In the genomic region with DNA sequence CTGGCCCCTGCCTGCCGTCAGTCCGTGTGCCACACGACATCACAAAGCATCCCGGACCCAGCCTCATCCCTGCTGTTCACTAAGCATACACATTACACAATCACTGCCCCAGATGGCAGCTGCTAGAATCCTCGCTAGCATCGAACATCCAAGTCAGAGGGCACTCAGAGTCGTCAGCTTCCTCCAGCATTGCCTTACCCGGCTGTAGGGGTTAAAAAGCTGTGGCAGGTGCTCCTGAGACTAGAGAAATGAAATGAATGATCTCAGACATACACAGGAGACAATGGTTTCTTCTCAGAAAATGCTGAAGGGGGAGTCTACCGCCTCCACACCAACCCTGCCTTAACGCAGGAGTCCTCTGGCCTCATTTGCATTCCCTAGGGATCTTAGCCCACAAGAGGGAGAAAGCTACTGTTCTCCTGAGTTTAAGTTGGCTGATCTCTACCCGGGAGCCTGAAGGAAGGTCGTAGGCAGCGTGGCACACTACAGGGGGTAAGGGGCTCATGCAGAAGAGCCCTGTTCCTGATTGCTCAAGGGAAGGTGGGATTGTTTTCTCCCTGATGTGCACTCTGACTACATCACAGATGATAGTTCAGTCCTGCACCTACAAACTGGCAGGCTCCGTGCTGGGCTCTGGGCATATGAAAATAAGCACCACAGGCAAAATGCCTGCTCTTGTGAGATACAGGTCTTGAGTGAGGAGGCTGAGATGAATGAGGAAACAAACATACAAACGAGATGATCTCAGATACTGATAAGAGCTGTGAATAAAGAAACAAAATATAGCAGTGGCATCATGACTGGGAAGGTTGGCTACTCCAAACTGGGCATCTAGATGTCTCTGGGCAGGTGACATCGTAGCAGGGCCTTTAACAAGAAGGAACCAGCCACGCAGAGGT, we compare ENCODE assay signal across 8 cellular contexts. TPM values are rescaled to one million over a fixed set of nuclear protein-coding genes. Genes with fewer than 3 reads are reported as not detected.
DNase-seq lines count a peak whose midpoint lies in the region; ATAC-seq and TF ChIP-seq lines count a peak whose summit lies in the region.

No MANE protein-coding gene starts in this region.

- no peaks in the 10 kb centered on the region for H3K9me3 ChIP-seq in aorta (ENCODE audit: control insufficient read depth, low read length)

- no peaks in the 10 kb centered on the region for H3K36me3 ChIP-seq in aorta (ENCODE audit: control insufficient read depth in 1 of 2, insufficient read depth in 2 of 2, low read length in 1 of 2)

- no peak for TF ChIP-seq POLR2A in GM18505 (IDR thresholded peaks at IDR 0.05; ENCODE audit: borderline replicate concordance, extremely low read depth, insufficient read depth, insufficient read length)

- H3K9me3 Mint-ChIP-seq in nephron progenitor cell = no peaks in the 10 kb centered on the region
- no peaks in the 10 kb centered on the region for H3K9me3 Mint-ChIP-seq in activated CD4-positive, alpha-beta memory T cell treated with anti-CD3 and anti-CD28 coated beads for 36 hours

- peaks cover 44% of the 10 kb centered on the region for H3K4me1 Mint-ChIP-seq in nephron progenitor cell
- H3K4me1 Mint-ChIP-seq in activated CD4-positive, alpha-beta memory T cell treated with anti-CD3 and anti-CD28 coated beads for 36 hours (ENCODE audit: low read depth) = peaks cover 36% of the 10 kb centered on the region

- intact Hi-C loops in aorta (cut with DNase I) = loop anchor here (5.0 to 10.0 kb wide), 4 partner anchors 48 to 205 kb away; a partner anchor contains a TSS
- intact Hi-C loops in activated CD4-positive, alpha-beta memory T cell treated with anti-CD3 and anti-CD28 coated beads for 36 hours (cut with micrococcal nuclease) = no loop called here

- DNase-seq in ELF-1 (ENCODE audit: low read depth, low spot score) (peak; percentile 59), NCI-H187 treated with DMSO at 0.1 percent for 48 hours (lab: John Stamatoyannopoulos, UW) (peak; percentile 78), nephron progenitor cell (no peak), aorta (no peak), foreskin melanocyte (no peak)
- DNase-seq in activated CD4-positive, alpha-beta memory T cell treated with anti-CD3 and anti-CD28 coated beads for 36 hours = no peak

- no peaks in the 10 kb centered on the region for H3K27me3 ChIP-seq in aorta (ENCODE audit: control insufficient read depth in 1 of 2, insufficient read depth in 2 of 2, low read length in 1 of 2)

- H3K4me3 ChIP-seq in aorta (ENCODE audit: low read length in 2 of 2) = no peak overlapping the region

- H3K27ac ChIP-seq in angular gyrus (ENCODE audit: low read depth, low read length) = peak overlapping the region; percentile 70
- H3K27ac ChIP-seq in aorta (ENCODE audit: low read depth in 1 of 2, low read length in 2 of 2) = no peak overlapping the region

- no peak overlapping the region for H3K4me3 Mint-ChIP-seq in nephron progenitor cell
- no peak overlapping the region for H3K4me3 Mint-ChIP-seq in activated CD4-positive, alpha-beta memory T cell treated with anti-CD3 and anti-CD28 coated beads for 36 hours

- POLR2A ChIA-PET in activated CD4-positive, alpha-beta memory T cell treated with anti-CD3 and anti-CD28 coated beads for 36 hours (lab: Charles Lee) = no interaction called here

- no peaks in the 10 kb centered on the region for H3K36me3 Mint-ChIP-seq in nephron progenitor cell (ENCODE audit: low read depth)
- H3K36me3 Mint-ChIP-seq in activated CD4-positive, alpha-beta memory T cell treated with anti-CD3 and anti-CD28 coated beads for 36 hours = no peaks in the 10 kb centered on the region

- peaks cover 32% of the 10 kb centered on the region for H3K27me3 Mint-ChIP-seq in nephron progenitor cell (ENCODE audit: low read depth, poor library complexity)
- H3K27me3 Mint-ChIP-seq in activated CD4-positive, alpha-beta memory T cell treated with anti-CD3 and anti-CD28 coated beads for 36 hours = no peaks in the 10 kb centered on the region

- CTCF ChIA-PET in activated CD4-positive, alpha-beta memory T cell treated with anti-CD3 and anti-CD28 coated beads for 36 hours (lab: Charles Lee) = interaction anchor here (1.2 to 3.1 kb wide), 2 partner anchors 60 to 94 kb away, joined by 3 to 11 read pairs; no protein-coding TSS in a partner anchor

- no peak for TF ChIP-seq CTCF in nephron progenitor cell (IDR thresholded peaks at IDR 0.05)

- peak overlapping the region; percentile 28 for H3K27ac Mint-ChIP-seq in nephron progenitor cell
- H3K27ac Mint-ChIP-seq in activated CD4-positive, alpha-beta memory T cell treated with anti-CD3 and anti-CD28 coated beads for 36 hours = no peak overlapping the region

- ATAC-seq in aorta (ENCODE audit: low FRiP score) (no peak), GM18505 (IDR thresholded peaks at IDR 0.05; ENCODE audit: unreplicated experiment) (no peak)

- H3K4me1 ChIP-seq in aorta (ENCODE audit: control insufficient read depth in 1 of 2, insufficient read depth in 2 of 2, low read length in 2 of 2) = no peaks in the 10 kb centered on the region

- 65 to 69% methylated on average over 17 of the region's 17 CpGs for WGBS in aorta, 2 donors

RNA-seq across cellular contexts. Expression of a gene that starts 2.6 kb away (rescaled TPM):
- 10 to 100 TPM; 32.0 to 38.8 TPM for total RNA-seq in aorta
- 1 to 10 TPM; 7.9 to 9.2 TPM for polyA plus RNA-seq in aorta
- total RNA-seq in activated CD4-positive, alpha-beta memory T cell treated with anti-CD3 and anti-CD28 coated beads for 36 hours = 10 to 100 TPM; 16.1 to 16.5 TPM

Comparison
In these comparisons a context has a peak if more than half of its experiments do, and no peak if none do; other contexts are left out.
1. DNase-seq: peak in ELF-1 (single experiment) and NCI-H187 treated with DMSO at 0.1 percent for 48 hours (single experiment); none in nephron progenitor cell (single experiment), aorta (0 of 2), foreskin melanocyte (single experiment) and activated CD4-positive, alpha-beta memory T cell treated with anti-CD3 and anti-CD28 coated beads for 36 hours (single experiment).